In genomic region chr1:215555531-215555930, GRCh38 we compare ENCODE assay signal across 28 cellular contexts.
"Had no signal": no experiment of that assay in that cellular context is flagged by ENCODE, and none has a peak within 500 bp of the region (broad histone marks: within the 10 kb centered on the region; RNA-seq: fewer than 3 reads in every experiment).

No MANE protein-coding gene starts in this region.

- ATAC-seq: left lung; lower lobe of right lung; naive thymus-derived CD8-positive, alpha-beta T cell; pancreas; right cardiac atrium; stimulated activated effector memory CD8-positive, alpha-beta T cell treated with anti-CD3 and anti-CD28 coated beads, Interleukin-12 subunit alpha, Interleukin-12 subunit beta, amount 100 ng/mL, for 72 hours; upper lobe of right lung had no signal

- H3K36me3 ChIP-seq: left lung, lower lobe of right lung, pancreas, prostate gland, sigmoid colon, spleen, suprapubic skin, thoracic aorta, tibial artery, upper lobe of right lung had no signal

- H3K27me3 ChIP-seq: pancreas, sigmoid colon, spleen, suprapubic skin, upper lobe of right lung had no signal

- H3K4me3 ChIP-seq: left lung, lower lobe of right lung, pancreas, prostate gland, sigmoid colon, spleen, suprapubic skin, thoracic aorta, tibial artery, upper lobe of right lung had no signal

- H3K4me1 ChIP-seq: left lung, lower lobe of right lung, pancreas, prostate gland, sigmoid colon, spleen, suprapubic skin, tibial artery, upper lobe of right lung had no signal

- H3K27ac ChIP-seq: left lung, lower lobe of right lung, pancreas, prostate gland, sigmoid colon, spleen, suprapubic skin, thoracic aorta, tibial artery, upper lobe of right lung had no signal

- DNase-seq: hippocampal formation; immature natural killer cell; kidney; left colon; left lung; lower lobe of right lung; mammary epithelial cell; mesenchymal stem cell; naive thymus-derived CD8-positive, alpha-beta T cell; nucleus accumbens; pancreas; posterior cingulate gyrus; retina; right cardiac atrium; sigmoid colon; small intestine; spleen; stimulated activated CD4-positive, alpha-beta T cell treated with anti-CD3 and anti-CD28 coated beads, Interleukin-4, amount 100 ng/mL, for 24 hours; stimulated activated naive CD4-positive, alpha-beta T cell; tibial artery; trophoblast cell; upper lobe of right lung had no signal

- FAIRE-seq: islet of Langerhans, kidney, pancreas, small intestine, urothelium cell line had no signal

- H3K9me3 ChIP-seq: pancreas, prostate gland, sigmoid colon, upper lobe of right lung had no signal
